In the genomic region with DNA sequence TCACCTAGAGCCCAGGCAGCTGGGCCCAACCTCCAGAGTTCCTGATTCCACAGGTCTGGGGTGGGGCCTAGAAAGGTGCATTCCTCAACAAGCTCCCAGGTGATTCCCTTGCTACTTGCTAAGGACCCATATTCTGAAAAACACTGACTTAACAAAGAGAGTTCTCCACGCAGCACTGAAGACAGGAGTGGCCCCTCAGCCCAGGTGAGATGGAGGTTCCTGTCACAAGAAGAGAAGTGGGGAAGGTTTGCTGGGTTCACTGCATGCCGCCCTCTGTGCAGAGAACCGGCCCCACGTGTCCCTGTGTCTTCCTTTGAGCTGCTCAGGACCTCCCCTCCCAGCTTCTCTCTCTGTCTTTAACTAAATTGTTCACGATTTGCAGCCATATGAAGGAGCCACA, we compare ENCODE assay signal across 23 cellular contexts.
"Had no signal": no experiment of that assay in that cellular context is flagged by ENCODE, and none has a peak within 500 bp of the region (broad histone marks: within the 10 kb centered on the region; RNA-seq: fewer than 3 reads in every experiment).

No MANE protein-coding gene starts in this region.

- H3K4me1 ChIP-seq: colonic mucosa, esophagus squamous epithelium, foreskin keratinocyte, gastrocnemius medialis, gastroesophageal sphincter, heart left ventricle, heart right ventricle had no signal

- ATAC-seq: effector memory CD8-positive, alpha-beta T cell; esophagus mucosa; foreskin keratinocyte; gastrocnemius medialis; gastroesophageal sphincter; heart left ventricle; heart right ventricle had no signal

- H3K4me3 ChIP-seq: colonic mucosa, coronary artery, dorsolateral prefrontal cortex, esophagus squamous epithelium, gastrocnemius medialis, gastroesophageal sphincter, heart left ventricle, heart right ventricle had no signal

- DNase-seq: colonic mucosa; cortex of kidney; dermis blood vessel endothelial cell; dorsolateral prefrontal cortex; effector CD4-positive, alpha-beta T cell; effector CD8-positive, alpha-beta T cell; effector memory CD4-positive, alpha-beta T cell; effector memory CD8-positive, alpha-beta T cell; endodermal cell; erythroblast; esophagus squamous epithelium; foreskin fibroblast; foreskin keratinocyte; foreskin melanocyte; gastrocnemius medialis; glutamatergic neuron; head of caudate nucleus; heart left ventricle; heart right ventricle had no signal

- H3K27me3 ChIP-seq: colonic mucosa, esophagus squamous epithelium, foreskin keratinocyte, gastrocnemius medialis, gastroesophageal sphincter, heart left ventricle, heart right ventricle had no signal

- H3K36me3 ChIP-seq: colonic mucosa, esophagus squamous epithelium, gastrocnemius medialis, gastroesophageal sphincter, heart left ventricle, heart right ventricle had no signal

- H3K27ac ChIP-seq: colonic mucosa, coronary artery, dorsolateral prefrontal cortex, epithelial cell of prostate, esophagus squamous epithelium, foreskin keratinocyte, gastrocnemius medialis, gastroesophageal sphincter, heart left ventricle, heart right ventricle had no signal

- H3K9me3 ChIP-seq: colonic mucosa, esophagus squamous epithelium, gastrocnemius medialis, gastroesophageal sphincter, heart left ventricle, heart right ventricle had no signal
